In the genomic region with DNA sequence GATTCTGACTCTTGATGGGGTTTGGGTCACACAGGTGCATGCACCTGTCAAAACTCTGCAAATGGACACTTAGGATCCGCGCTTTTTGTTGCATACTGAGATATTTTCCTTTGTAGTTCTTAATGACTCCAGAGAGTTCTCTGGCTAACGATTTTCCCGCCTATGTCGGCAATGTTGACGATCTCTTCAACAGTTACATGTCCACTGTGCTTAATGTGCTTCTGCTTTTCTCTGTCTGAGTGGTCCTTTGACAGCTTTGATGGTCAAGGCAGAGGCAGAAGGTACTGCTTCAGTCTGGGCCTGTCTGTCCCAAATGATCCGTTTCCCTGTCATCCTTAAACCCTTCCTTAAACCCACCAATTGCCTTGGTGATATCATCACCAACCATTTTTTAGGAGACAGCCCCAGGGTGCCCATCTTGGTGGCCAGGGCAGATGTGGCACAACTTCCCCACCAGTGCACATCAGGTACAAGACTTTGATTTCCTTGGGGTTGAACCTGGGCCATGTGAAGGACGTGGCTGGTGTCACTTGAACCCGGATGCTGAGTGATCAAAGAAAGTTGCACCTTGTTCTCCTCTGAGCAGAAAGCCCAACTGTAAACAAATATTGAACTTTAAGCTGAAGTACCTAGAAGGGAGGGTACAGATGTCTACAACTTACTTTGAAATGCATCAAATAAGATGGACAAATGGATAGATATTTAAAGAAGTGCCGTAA, we compare ENCODE assay signal across 32 cellular contexts. TPM values are rescaled to one million over a fixed set of nuclear protein-coding genes. Genes with fewer than 3 reads are reported as not detected.
"Had no signal": no experiment of that assay in that cellular context is flagged by ENCODE, and none has a peak within 500 bp of the region (broad histone marks: within the 10 kb centered on the region; RNA-seq: fewer than 3 reads in every experiment).

No MANE protein-coding gene starts in this region.

- H3K4me1 ChIP-seq: colonic mucosa, foreskin keratinocyte, gastrocnemius medialis had no signal

- DNase-seq: activated B cell treated with CpG ODN at 0.5 μM for 24 hours; activated CD4-positive, alpha-beta T cell treated with anti-CD3 and anti-CD28 coated beads for 48 hours; activated CD4-positive, alpha-beta T cell treated with anti-CD3 and anti-CD28 coated beads, Interleukin-2, amount 50 U/mL, for 1 hour; activated CD4-positive, alpha-beta T cell treated with anti-CD3 and anti-CD28 coated beads, Interleukin-2, amount 50 U/mL, for 48 hours; activated CD8-positive, alpha-beta T cell treated with anti-CD3 and anti-CD28 coated beads, Interleukin-2, amount 10 ng/mL, durations not matched to agents 7 days and 5 days; activated effector memory CD4-positive, alpha-beta T cell treated with Interleukin-2 at 50 U/mL for 16 hours; activated gamma-delta T cell treated with Interleukin-2 at 50 U/mL for 16 hours; activated naive CD4-positive, alpha-beta T cell treated with anti-CD3 and anti-CD28 coated beads, Interleukin-2, amount 50 U/mL, for 16 hours; activated naive CD4-positive, alpha-beta T cell treated with Interleukin-2 at 50 U/mL for 16 hours; activated T-cell treated with anti-CD3 and anti-CD28 coated beads, Interleukin-2, amount 50 U/mL, for 4 hours; amniotic stem cell; anterior cingulate cortex; brain microvascular endothelial cell; caudate nucleus; colonic mucosa; effector CD8-positive, alpha-beta T cell; foreskin keratinocyte; gastrocnemius medialis; glutamatergic neuron; T-helper 1 cell; T-helper 17 cell; T1000; WERI-Rb-1 had no signal

- H3K27ac Mint-ChIP-seq: activated B cell treated with CpG ODN at 0.5 μM for 24 hours; activated CD8-positive, alpha-beta T cell treated with anti-CD3 and anti-CD28 coated beads, Interleukin-2, amount 10 ng/mL, durations not matched to agents 7 days and 5 days; activated naive CD8-positive, alpha-beta T cell; activated T-helper 17 cell treated with anti-CD3 and anti-CD28 coated beads, Interleukin-2, amount 50 U/mL, for 72 hours; T-helper 17 cell; T-helper 2 cell treated with Interferon-gamma antibody and Interleukin-4, amounts not matched to agents 5 μg/mL and 100 μg/mL, for 36 hours had no signal

- H3K9me3 Mint-ChIP-seq: activated B cell treated with CpG ODN at 0.5 μM for 24 hours; activated T-cell treated with anti-CD3 and anti-CD28 coated beads, Interleukin-2, amount 50 U/mL, for 4 hours; activated T-helper 17 cell treated with anti-CD3 and anti-CD28 coated beads, Interleukin-2, amount 50 U/mL, for 72 hours; T-helper 2 cell treated with Interferon-gamma antibody and Interleukin-4, amounts not matched to agents 5 μg/mL and 100 μg/mL, for 36 hours had no signal

- H3K4me1 Mint-ChIP-seq: activated B cell treated with CpG ODN at 0.5 μM for 24 hours had no signal

- H3K9me3 ChIP-seq: colonic mucosa, gastrocnemius medialis had no signal

- ATAC-seq: activated CD4-positive, CD25-positive, alpha-beta regulatory T cell treated with anti-CD3 and anti-CD28 coated beads, Interleukin-2, amount 50 U/mL, for 24 hours; activated CD8-positive, alpha-beta T cell treated with anti-CD3 and anti-CD28 coated beads, Interleukin-2, amount 10 ng/mL, durations not matched to agents 7 days and 5 days; activated T-cell treated with anti-CD3 and anti-CD28 coated beads, Interleukin-2, amount 50 U/mL, for 4 hours; activated T-helper 17 cell treated with anti-CD3 and anti-CD28 coated beads, Interleukin-2, amount 50 U/mL, for 72 hours; esophagus mucosa; foreskin keratinocyte; gastrocnemius medialis; T-helper 17 cell had no signal

- H3K4me3 ChIP-seq: colonic mucosa, gastrocnemius medialis had no signal

- H3K4me3 Mint-ChIP-seq: activated B cell treated with CpG ODN at 0.5 μM for 24 hours; activated CD8-positive, alpha-beta T cell treated with anti-CD3 and anti-CD28 coated beads, Interleukin-2, amount 10 ng/mL, durations not matched to agents 7 days and 5 days; activated naive CD8-positive, alpha-beta T cell; activated T-cell treated with anti-CD3 and anti-CD28 coated beads, Interleukin-2, amount 50 U/mL, for 4 hours; activated T-helper 17 cell treated with anti-CD3 and anti-CD28 coated beads, Interleukin-2, amount 50 U/mL, for 72 hours; T-helper 17 cell; T-helper 2 cell treated with Interferon-gamma antibody and Interleukin-4, amounts not matched to agents 5 μg/mL and 100 μg/mL, for 36 hours had no signal

- H3K27me3 ChIP-seq: brain microvascular endothelial cell, colonic mucosa had no signal

- H3K27ac ChIP-seq: brain microvascular endothelial cell, colonic mucosa, foreskin keratinocyte, gastrocnemius medialis, WERI-Rb-1 had no signal

- H3K36me3 ChIP-seq: brain microvascular endothelial cell, colonic mucosa, gastrocnemius medialis, WERI-Rb-1 had no signal

- H3K36me3 Mint-ChIP-seq: activated naive CD8-positive, alpha-beta T cell had no signal

RNA-seq across cellular contexts. Expression of a gene that starts 10.7 kb away (rescaled TPM):
- total RNA-seq: activated B cell treated with CpG ODN at 0.5 μM for 24 hours; activated CD8-positive, alpha-beta T cell treated with anti-CD3 and anti-CD28 coated beads, Interleukin-2, amount 10 ng/mL, durations not matched to agents 7 days and 5 days; activated T-cell treated with anti-CD3 and anti-CD28 coated beads, Interleukin-2, amount 50 U/mL, for 4 hours; activated T-helper 17 cell treated with anti-CD3 and anti-CD28 coated beads, Interleukin-2, amount 50 U/mL, for 72 hours; astrocyte; dermis microvascular lymphatic vessel endothelial cell; epithelial cell of proximal tubule; foreskin keratinocyte; gastrocnemius medialis; T-helper 17 cell had no signal
- polyA plus RNA-seq: foreskin keratinocyte had no signal

RNA-seq across cellular contexts. Expression of a gene that starts 36.5 kb away (rescaled TPM):
- total RNA-seq: activated B cell treated with CpG ODN at 0.5 μM for 24 hours; activated CD8-positive, alpha-beta T cell treated with anti-CD3 and anti-CD28 coated beads, Interleukin-2, amount 10 ng/mL, durations not matched to agents 7 days and 5 days; activated T-cell treated with anti-CD3 and anti-CD28 coated beads, Interleukin-2, amount 50 U/mL, for 4 hours; activated T-helper 17 cell treated with anti-CD3 and anti-CD28 coated beads, Interleukin-2, amount 50 U/mL, for 72 hours; astrocyte; colonic mucosa; dermis microvascular lymphatic vessel endothelial cell; epithelial cell of proximal tubule; esophagus mucosa; foreskin keratinocyte; gastrocnemius medialis; T-helper 17 cell had no signal
- polyA plus RNA-seq: adipose tissue, foreskin keratinocyte had no signal

RNA-seq across cellular contexts. Expression of a gene that starts 55.2 kb away (rescaled TPM):
- total RNA-seq: activated B cell treated with CpG ODN at 0.5 μM for 24 hours; activated CD8-positive, alpha-beta T cell treated with anti-CD3 and anti-CD28 coated beads, Interleukin-2, amount 10 ng/mL, durations not matched to agents 7 days and 5 days; activated T-cell treated with anti-CD3 and anti-CD28 coated beads, Interleukin-2, amount 50 U/mL, for 4 hours; activated T-helper 17 cell treated with anti-CD3 and anti-CD28 coated beads, Interleukin-2, amount 50 U/mL, for 72 hours; astrocyte; colonic mucosa; dermis microvascular lymphatic vessel endothelial cell; epithelial cell of proximal tubule; esophagus mucosa; foreskin keratinocyte; gastrocnemius medialis; T-helper 17 cell had no signal
- polyA plus RNA-seq: adipose tissue, foreskin keratinocyte had no signal
